ENCODE assay signal across 11 cellular contexts in genomic region chr22:49999063-49999900, GRCh38. TPM values are rescaled to one million over a fixed set of nuclear protein-coding genes. Genes with fewer than 3 reads are reported as not detected.
DNase-seq lines count a peak whose midpoint lies in the region; ATAC-seq and TF ChIP-seq lines count a peak whose summit lies in the region.
"Had no signal": no experiment of that assay in that cellular context is flagged by ENCODE, and none has a peak within 500 bp of the region (broad histone marks: within the 10 kb centered on the region; RNA-seq: fewer than 3 reads in every experiment).

No MANE protein-coding gene starts in this region.

- no peak overlapping the region for H3K4me3 ChIP-seq in CD8-positive, alpha-beta T cell (ENCODE audit: low read depth, low read length)
- H3K4me3 ChIP-seq in epithelial cell of esophagus (ENCODE audit: low read length), result no peak overlapping the region

- H3K27me3 Mint-ChIP-seq in CD8-positive, alpha-beta T cell (ENCODE audit: low read depth), result peaks cover 18% of the 10 kb centered on the region
- H3K27me3 Mint-ChIP-seq in naive thymus-derived CD8-positive, alpha-beta T cell, result peaks cover 0 to 9% (median 2%) of the 10 kb centered on the region in 5 donors
- H3K27me3 Mint-ChIP-seq in T-helper 2 cell treated with Interferon-gamma antibody and Interleukin-4, amounts not matched to agents 5 μg/mL and 100 μg/mL, for 36 hours (ENCODE audit: low read depth), result peaks cover 2% of the 10 kb centered on the region

- intact Hi-C loops in CD8-positive, alpha-beta T cell (cut with DNase I, micrococcal nuclease), result no loop called here

- no peaks in the 10 kb centered on the region for H3K36me3 ChIP-seq in CD8-positive, alpha-beta T cell (ENCODE audit: insufficient read depth, low read length)

- no peaks in the 10 kb centered on the region for H3K9me3 Mint-ChIP-seq in CD8-positive, alpha-beta T cell
- peaks cover 0 to 4% (median 0%) of the 10 kb centered on the region in 9 donors for H3K9me3 Mint-ChIP-seq in naive thymus-derived CD8-positive, alpha-beta T cell
- H3K9me3 Mint-ChIP-seq in T-helper 2 cell treated with Interferon-gamma antibody and Interleukin-4, amounts not matched to agents 5 μg/mL and 100 μg/mL, for 36 hours, result no peaks in the 10 kb centered on the region

- H3K27ac ChIP-seq in CD8-positive, alpha-beta T cell (ENCODE audit: low read depth, low read length), result no peak overlapping the region

- no peaks in the 10 kb centered on the region for H3K9me3 ChIP-seq in CD8-positive, alpha-beta T cell (ENCODE audit: low read length)

- no peaks in the 10 kb centered on the region for H3K36me3 Mint-ChIP-seq in CD8-positive, alpha-beta T cell
- H3K36me3 Mint-ChIP-seq in naive thymus-derived CD8-positive, alpha-beta T cell, result no peaks in the 10 kb centered on the region
- H3K36me3 Mint-ChIP-seq in T-helper 2 cell treated with Interferon-gamma antibody and Interleukin-4, amounts not matched to agents 5 μg/mL and 100 μg/mL, for 36 hours (ENCODE audit: low read depth), result no peaks in the 10 kb centered on the region

- peak in 1 of 7 experiments; percentile 38 for DNase-seq in CD8-positive, alpha-beta T cell
- DNase-seq in epithelial cell of esophagus (ENCODE audit: low read depth) (peak; percentile 23), putamen (ENCODE audit: low spot score) (no peak), HCEC 1CT (no peak)
- peak in 3 of 10 donors; percentile 30 to 49 (median 35) for DNase-seq in naive thymus-derived CD8-positive, alpha-beta T cell
- no peak for DNase-seq in T-helper 2 cell treated with Interferon-gamma antibody and Interleukin-4, amounts not matched to agents 5 μg/mL and 100 μg/mL, for 36 hours (ENCODE audit: low spot score)
- DNase-seq: hippocampal formation; KG1; stimulated activated CD4-positive, alpha-beta T cell treated with anti-CD3 and anti-CD28 coated beads, Interleukin-2, amount 100 ng/mL, for 24 hours had no signal

- peak; percentile 68 for ATAC-seq in CD8-positive, alpha-beta T cell
- ATAC-seq in SK-N-SH treated with all-trans-retinoic acid at 6 μM for 48 hours (peak; percentile 28; the same call in 2 of the 3 replicates), HG02763 (IDR thresholded peaks at IDR 0.05; ENCODE audit: unreplicated experiment) (no peak)
- peak; percentile 44 to 50 for ATAC-seq in naive thymus-derived CD8-positive, alpha-beta T cell

- H3K4me1 Mint-ChIP-seq in CD8-positive, alpha-beta T cell (ENCODE audit: low read depth), result peaks cover 7% of the 10 kb centered on the region
- peaks cover 0 to 11% (median 4%) of the 10 kb centered on the region in 4 donors for H3K4me1 Mint-ChIP-seq in naive thymus-derived CD8-positive, alpha-beta T cell
- H3K4me1 Mint-ChIP-seq in T-helper 2 cell treated with Interferon-gamma antibody and Interleukin-4, amounts not matched to agents 5 μg/mL and 100 μg/mL, for 36 hours (ENCODE audit: low read depth), result peaks cover 2% of the 10 kb centered on the region

- no peak overlapping the region for H3K27ac Mint-ChIP-seq in CD8-positive, alpha-beta T cell
- peak overlapping the region in 3 of 10 donors; percentile 9 to 37 (median 32) for H3K27ac Mint-ChIP-seq in naive thymus-derived CD8-positive, alpha-beta T cell
- no peak overlapping the region for H3K27ac Mint-ChIP-seq in T-helper 2 cell treated with Interferon-gamma antibody and Interleukin-4, amounts not matched to agents 5 μg/mL and 100 μg/mL, for 36 hours

- POLR2A ChIA-PET in CD8-positive, alpha-beta T cell (lab: Charles Lee), result no interaction called here
- POLR2A ChIA-PET in naive thymus-derived CD8-positive, alpha-beta T cell (lab: Charles Lee), result no interaction called here

- no peak for TF ChIP-seq CTCF in CD8-positive, alpha-beta T cell (IDR thresholded peaks at IDR 0.05)
- no peak for TF ChIP-seq CTCF in epithelial cell of esophagus (IDR thresholded peaks at IDR 0.05; ENCODE audit: insufficient read depth, low read depth, low read length, missing control alignments)

- peaks cover 6% of the 10 kb centered on the region for H3K27me3 ChIP-seq in CD8-positive, alpha-beta T cell (ENCODE audit: insufficient read depth, low read length)

- CTCF ChIA-PET in CD8-positive, alpha-beta T cell (lab: Charles Lee), result interaction anchor here (1.1 kb wide), 1 partner anchor 31 kb away, joined by 4 read pairs; no protein-coding TSS in a partner anchor

- peak overlapping the region; percentile 22 for H3K4me3 Mint-ChIP-seq in CD8-positive, alpha-beta T cell
- peak overlapping the region in 4 of 10 donors; percentile 21 to 50 (median 30) for H3K4me3 Mint-ChIP-seq in naive thymus-derived CD8-positive, alpha-beta T cell
- H3K4me3 Mint-ChIP-seq in T-helper 2 cell treated with Interferon-gamma antibody and Interleukin-4, amounts not matched to agents 5 μg/mL and 100 μg/mL, for 36 hours, result no peak overlapping the region

- H3K4me1 ChIP-seq in CD8-positive, alpha-beta T cell (ENCODE audit: insufficient read depth, low read length), result no peaks in the 10 kb centered on the region

TF ChIP-seq in SK-N-SH treated with all-trans-retinoic acid at 6 μM for 48 hours, 23 proteins besides CTCF, POLR2A, EP300 and RAD21:
- TF ChIP-seq ARNTL (CRISPR knock-in tag; IDR thresholded peaks at IDR 0.05; ENCODE audit: borderline replicate concordance, low read depth) (no peak), CSRNP3 (CRISPR knock-in tag; IDR thresholded peaks at IDR 0.05) (no peak), OSR1 (CRISPR knock-in tag; IDR thresholded peaks at IDR 0.05) (no peak), ZC3H10 (CRISPR knock-in tag; IDR thresholded peaks at IDR 0.05) (no peak)
TF ChIP-seq in SK-N-SH treated with all-trans-retinoic acid at 6 μM for 48 hours: peak in this region for 0.

RNA-seq across cellular contexts. Expression of gene IL17REL, which starts 13.3 kb away (rescaled TPM):
- not detected for total RNA-seq in CD8-positive, alpha-beta T cell
- not detected for total RNA-seq in naive thymus-derived CD8-positive, alpha-beta T cell
- not detected for polyA plus RNA-seq in naive thymus-derived CD8-positive, alpha-beta T cell

RNA-seq across cellular contexts. Expression of gene PIM3, which starts 38.7 kb away (rescaled TPM):
- 100 to 1,000 TPM; 316 to 328 TPM for total RNA-seq in CD8-positive, alpha-beta T cell
- total RNA-seq in naive thymus-derived CD8-positive, alpha-beta T cell, result 10 to 100 TPM; 42.0 to 44.0 TPM
- 10 to 100 TPM; 12.4 to 26.0 (median 13.6) TPM for polyA plus RNA-seq in naive thymus-derived CD8-positive, alpha-beta T cell

RNA-seq across cellular contexts. Expression of gene TTLL8, which starts 58.8 kb away (rescaled TPM):
- total RNA-seq in CD8-positive, alpha-beta T cell, result not detected
- total RNA-seq in naive thymus-derived CD8-positive, alpha-beta T cell, result not detected
- not detected for polyA plus RNA-seq in naive thymus-derived CD8-positive, alpha-beta T cell

Comparison
In these comparisons a context has a peak if more than half of its experiments do, and no peak if none do; other contexts are left out.
1. RNA of gene PIM3, which starts 38.7 kb away (total RNA-seq): 316 to 328 TPM in CD8-positive, alpha-beta T cell; 42.0 to 44.0 TPM in naive thymus-derived CD8-positive, alpha-beta T cell; every median in the first group is over 4 times any median in the second.